Comparison of ENCODE assay signal across 26 cellular contexts in the genomic region with DNA sequence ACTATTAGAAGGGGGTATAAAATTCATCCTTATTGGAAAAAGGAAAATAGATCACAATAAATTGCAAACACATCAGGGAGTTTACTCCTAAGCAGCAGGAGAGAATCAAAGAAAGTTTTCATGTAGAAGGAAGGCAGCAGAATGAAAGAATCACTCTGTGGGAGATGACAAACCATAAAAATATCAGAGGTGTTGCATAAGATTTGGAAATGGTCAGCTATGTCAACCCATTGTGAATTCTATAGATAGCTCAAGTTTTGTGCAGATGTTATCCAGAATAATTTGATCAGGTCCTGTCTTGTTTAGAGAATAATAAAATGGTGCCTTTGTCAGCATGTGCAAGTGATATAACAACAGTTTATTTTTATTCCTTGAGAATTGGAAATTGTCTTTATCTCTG.
"Had no signal": no experiment of that assay in that cellular context is flagged by ENCODE, and none has a peak within 500 bp of the region (broad histone marks: within the 10 kb centered on the region; RNA-seq: fewer than 3 reads in every experiment).

No MANE protein-coding gene starts in this region.

- H3K4me1 Mint-ChIP-seq: activated CD4-positive, alpha-beta T cell treated with anti-CD3 and anti-CD28 coated beads, Interleukin-2, amount 10 ng/mL, durations not matched to agents 24 days and 14 days; activated naive CD8-positive, alpha-beta T cell treated with anti-CD3 and anti-CD28 coated beads for 36 hours; activated T-helper 17 cell treated with anti-CD3 and anti-CD28 coated beads, Interleukin-2, amount 50 U/mL, for 72 hours; natural killer cell; stimulated activated naive CD8-positive, alpha-beta T cell treated with anti-CD3 and anti-CD28 coated beads, Interleukin-15, amount 100 ng/mL, for 72 hours had no signal

- H3K4me3 ChIP-seq: lower lobe of right lung, ovary, psoas muscle, vagina had no signal

- H3K4me3 Mint-ChIP-seq: activated CD4-positive, alpha-beta T cell treated with anti-CD3 and anti-CD28 coated beads, Interleukin-2, amount 10 ng/mL, durations not matched to agents 24 days and 14 days; activated CD8-positive, alpha-beta T cell treated with anti-CD3 and anti-CD28 coated beads for 36 hours; activated naive CD8-positive, alpha-beta T cell treated with anti-CD3 and anti-CD28 coated beads for 36 hours; activated T-helper 17 cell treated with anti-CD3 and anti-CD28 coated beads, Interleukin-2, amount 50 U/mL, for 72 hours; effector memory CD8-positive, alpha-beta T cell; natural killer cell; stimulated activated naive CD8-positive, alpha-beta T cell treated with anti-CD3 and anti-CD28 coated beads, Interleukin-15, amount 100 ng/mL, for 72 hours had no signal

- H3K27me3 Mint-ChIP-seq: activated CD4-positive, alpha-beta T cell treated with anti-CD3 and anti-CD28 coated beads, Interleukin-2, amount 10 ng/mL, durations not matched to agents 24 days and 14 days had no signal

- H3K36me3 ChIP-seq: brain microvascular endothelial cell, lower lobe of right lung, ovary, vagina had no signal

- H3K4me1 ChIP-seq: lower lobe of right lung, psoas muscle, vagina had no signal

- H3K9me3 ChIP-seq: lower lobe of right lung, ovary, psoas muscle, vagina had no signal

- H3K27ac Mint-ChIP-seq: activated CD4-positive, alpha-beta T cell treated with anti-CD3 and anti-CD28 coated beads, Interleukin-2, amount 10 ng/mL, durations not matched to agents 24 days and 14 days; activated CD8-positive, alpha-beta T cell treated with anti-CD3 and anti-CD28 coated beads for 36 hours; activated naive CD8-positive, alpha-beta T cell treated with anti-CD3 and anti-CD28 coated beads for 36 hours; activated T-helper 17 cell treated with anti-CD3 and anti-CD28 coated beads, Interleukin-2, amount 50 U/mL, for 72 hours; effector memory CD8-positive, alpha-beta T cell; natural killer cell; stimulated activated naive CD8-positive, alpha-beta T cell treated with anti-CD3 and anti-CD28 coated beads, Interleukin-15, amount 100 ng/mL, for 72 hours had no signal

- H3K27ac ChIP-seq: brain microvascular endothelial cell, lower lobe of right lung, ovary, psoas muscle, vagina had no signal

- H3K27me3 ChIP-seq: brain microvascular endothelial cell, ovary, vagina had no signal

- ATAC-seq: activated CD8-positive, alpha-beta T cell treated with anti-CD3 and anti-CD28 coated beads for 36 hours; activated T-helper 17 cell treated with anti-CD3 and anti-CD28 coated beads, Interleukin-2, amount 50 U/mL, for 72 hours; effector memory CD8-positive, alpha-beta T cell; left colon; lower lobe of right lung; natural killer cell; psoas muscle; right cardiac atrium; stimulated activated naive CD8-positive, alpha-beta T cell treated with anti-CD3 and anti-CD28 coated beads, Interleukin-15, amount 100 ng/mL, for 72 hours had no signal

- H3K36me3 Mint-ChIP-seq: activated naive CD8-positive, alpha-beta T cell treated with anti-CD3 and anti-CD28 coated beads for 36 hours; natural killer cell had no signal

- DNase-seq: activated CD4-positive, alpha-beta T cell treated with anti-CD3 and anti-CD28 coated beads, Interleukin-2, amount 10 ng/mL, durations not matched to agents 24 days and 14 days; activated CD4-positive, CD25-positive, alpha-beta regulatory T cell; activated CD8-positive, alpha-beta T cell treated with anti-CD3 and anti-CD28 coated beads for 36 hours; activated naive CD4-positive, alpha-beta T cell; activated naive CD8-positive, alpha-beta T cell treated with anti-CD3 and anti-CD28 coated beads for 36 hours; activated T-cell treated with anti-CD3 and anti-CD28 coated beads, Interleukin-2, amount 50 U/mL, for 1 hour; brain microvascular endothelial cell; cerebellar nuclear complex; dermis blood vessel endothelial cell; effector memory CD8-positive, alpha-beta T cell; glutamatergic neuron; hippocampal formation; islet precursor cell; left colon; lower lobe of right lung; natural killer cell; ovary; psoas muscle; right cardiac atrium; small intestine; stimulated activated CD4-positive, alpha-beta T cell treated with anti-CD3 and anti-CD28 coated beads, Interleukin-15, amount 100 ng/mL, for 24 hours; stimulated activated CD4-positive, alpha-beta T cell treated with anti-CD3 and anti-CD28 coated beads, Interleukin-4, amount 100 ng/mL, for 1 hour; stimulated activated naive CD8-positive, alpha-beta T cell treated with anti-CD3 and anti-CD28 coated beads, Interleukin-15, amount 100 ng/mL, for 72 hours; trophoblast cell had no signal
